Comparison of ENCODE assay signal across 19 cellular contexts in the genomic region with DNA sequence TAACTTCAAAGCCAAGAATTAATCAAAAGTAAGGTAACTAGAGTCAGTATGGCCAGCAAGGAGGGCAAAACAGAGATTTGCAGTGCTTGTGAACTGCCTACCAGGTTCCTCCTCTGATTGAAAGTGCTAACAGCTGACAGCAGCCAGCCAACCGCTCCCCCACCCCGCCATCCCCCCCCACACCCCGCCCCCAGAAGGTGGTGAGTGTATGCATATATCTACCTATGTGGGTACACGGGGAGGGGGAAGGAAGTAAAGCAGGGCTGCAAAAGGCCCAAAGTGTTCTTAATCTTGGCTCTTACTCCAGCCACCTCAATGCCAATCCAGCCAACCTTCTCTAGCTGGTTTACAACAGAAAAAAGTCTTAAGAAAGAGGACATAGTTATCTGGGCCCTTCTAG. TPM values are rescaled to one million over a fixed set of nuclear protein-coding genes. Genes with fewer than 3 reads are reported as not detected.
DNase-seq lines count a peak whose midpoint lies in the region; ATAC-seq and TF ChIP-seq lines count a peak whose summit lies in the region.
"Had no signal": no experiment of that assay in that cellular context is flagged by ENCODE, and none has a peak within 500 bp of the region (broad histone marks: within the 10 kb centered on the region; RNA-seq: fewer than 3 reads in every experiment).

No MANE protein-coding gene starts in this region.

- H3K4me3 Mint-ChIP-seq in CD4-positive, alpha-beta memory T cell, result peak overlapping the region in 2 of 8 donors; percentile 1 to 25
- H3K4me3 Mint-ChIP-seq in activated naive CD8-positive, alpha-beta T cell treated with anti-CD3 and anti-CD28 coated beads, Interleukin-2, amount 50 U/mL, for 24 hours, result no peak overlapping the region
- H3K4me3 Mint-ChIP-seq in natural killer cell (no peak overlapping the region), type B pancreatic cell (no peak overlapping the region)
- H3K4me3 Mint-ChIP-seq: nephron had no signal

- H3K9me3 ChIP-seq in CD4-positive, alpha-beta memory T cell (ENCODE audit: control insufficient read depth in 1 of 2, low read length in 2 of 2), result no peaks in the 10 kb centered on the region
- no peaks in the 10 kb centered on the region for H3K9me3 ChIP-seq in HUES64 (ENCODE audit: insufficient read depth, low read depth, low read length)
- H3K9me3 ChIP-seq in OCI-LY7 (ENCODE audit: low read length), result no peaks in the 10 kb centered on the region
- H3K9me3 ChIP-seq: sigmoid colon, uterus had no signal

- intact Hi-C loops in CD4-positive, alpha-beta memory T cell (cut with micrococcal nuclease), result no loop called here
- intact Hi-C loops in natural killer cell (cut with micrococcal nuclease) (loop anchor here (2.0 kb wide), 1 partner anchor 50 kb away; no protein-coding TSS in a partner anchor), OCI-LY7 (cut with micrococcal nuclease; ENCODE audit: unreplicated experiment) (loop anchor here (5.0 kb wide), 1 partner anchor 49 kb away; the partner anchor contains the start of gene RAF1)

- H3K27ac Mint-ChIP-seq in CD4-positive, alpha-beta memory T cell, result peak overlapping the region in 6 of 7 donors; percentile 3 to 71 (median 54)
- H3K27ac Mint-ChIP-seq in activated naive CD8-positive, alpha-beta T cell treated with anti-CD3 and anti-CD28 coated beads, Interleukin-2, amount 50 U/mL, for 24 hours, result peak overlapping the region; percentile 71
- H3K27ac Mint-ChIP-seq in natural killer cell, result peak overlapping the region; percentile 72 to 80
- H3K27ac Mint-ChIP-seq in type B pancreatic cell, result no peak overlapping the region
- H3K27ac Mint-ChIP-seq: nephron had no signal

- no peaks in the 10 kb centered on the region for H3K27me3 Mint-ChIP-seq in CD4-positive, alpha-beta memory T cell
- no peaks in the 10 kb centered on the region for H3K27me3 Mint-ChIP-seq in activated naive CD8-positive, alpha-beta T cell treated with anti-CD3 and anti-CD28 coated beads, Interleukin-2, amount 50 U/mL, for 24 hours
- H3K27me3 Mint-ChIP-seq in natural killer cell (ENCODE audit: low read depth in 2 of 2), result no peaks in the 10 kb centered on the region
- no peaks in the 10 kb centered on the region for H3K27me3 Mint-ChIP-seq in type B pancreatic cell

- peaks cover 8% of the 10 kb centered on the region; the same call in 1 of the 2 replicates for H3K79me2 ChIP-seq in OCI-LY7 (ENCODE audit: insufficient read depth, low read depth, low read length)

- no peak for TF ChIP-seq CTCF in natural killer cell (IDR thresholded peaks at IDR 0.05)
- TF ChIP-seq CTCF in OCI-LY7 (conservative IDR thresholded peaks at IDR 0.05; ENCODE audit: low read length), result no peak
- no peak for TF ChIP-seq CTCF in type B pancreatic cell (conservative IDR thresholded peaks at IDR 0.05)

- H3K9me2 ChIP-seq in OCI-LY7 (ENCODE audit: insufficient read depth, low read length), result no peaks in the 10 kb centered on the region

- CTCF ChIA-PET in CD4-positive, alpha-beta memory T cell (lab: Charles Lee; ENCODE audit: partially characterized antibody), result no interaction called here
- CTCF ChIA-PET in OCI-LY7 (lab: Charles Lee; ENCODE audit: unreplicated experiment), result no interaction called here

- no peak overlapping the region for H3K27ac ChIP-seq in CD4-positive, alpha-beta memory T cell (ENCODE audit: low read depth, low read length)
- peak overlapping the region; percentile 9; the same call in 1 of the 2 replicates for H3K27ac ChIP-seq in HUES64 (ENCODE audit: low read depth, low read length)
- H3K27ac ChIP-seq in OCI-LY7 (ENCODE audit: low read depth, low read length, poor library complexity, severe bottlenecking), result no peak overlapping the region
- H3K27ac ChIP-seq: sigmoid colon, uterus had no signal

- peaks cover 41% of the 10 kb centered on the region for H3K36me3 ChIP-seq in CD4-positive, alpha-beta memory T cell (ENCODE audit: insufficient read depth, low read length)
- H3K36me3 ChIP-seq in HUES64 (ENCODE audit: insufficient read depth, low read length) (peaks cover 82% of the 10 kb centered on the region), OCI-LY7 (ENCODE audit: insufficient read depth, low read length) (peaks cover 86% of the 10 kb centered on the region)
- H3K36me3 ChIP-seq: uterus had no signal

- DNase-seq in CD4-positive, alpha-beta memory T cell, result no peak
- no peak for DNase-seq in activated naive CD8-positive, alpha-beta T cell treated with anti-CD3 and anti-CD28 coated beads, Interleukin-2, amount 50 U/mL, for 24 hours
- DNase-seq in natural killer cell (no peak), NCI-H2171 (lab: John Stamatoyannopoulos, UW) (no peak), OCI-LY7 (ENCODE audit: low spot score) (no peak), type B pancreatic cell (ENCODE audit: extremely low spot score, unreplicated experiment) (no peak)
- DNase-seq: activated effector memory CD4-positive, alpha-beta T cell treated with Interleukin-2 at 50 U/mL for 16 hours; GF-D8; KG1; NCI-H146; NCI-H2171 treated with DMSO at 0.1 percent for 48 hours; NCI-H526 treated with DMSO at 0.1 percent for 48 hours; sigmoid colon; stimulated activated CD4-positive, alpha-beta T cell treated with anti-CD3 and anti-CD28 coated beads, Interleukin-15, amount 100 ng/mL, for 24 hours; stimulated activated CD8-positive, alpha-beta memory T cell treated with anti-CD3 and anti-CD28 coated beads, Interleukin-4, amount 100 ng/mL, for 48 hours; T1000; uterus had no signal

- no peak overlapping the region for H2AFZ ChIP-seq in OCI-LY7 (ENCODE audit: low read length)

- H3K4me2 ChIP-seq in OCI-LY7 (ENCODE audit: low read length), result no peak overlapping the region

- H3K27me3 ChIP-seq in CD4-positive, alpha-beta memory T cell (ENCODE audit: insufficient read depth, low read length), result no peaks in the 10 kb centered on the region
- no peaks in the 10 kb centered on the region for H3K27me3 ChIP-seq in HUES64 (ENCODE audit: insufficient read depth, low read length)
- H3K27me3 ChIP-seq: sigmoid colon, uterus had no signal

- H3K9ac ChIP-seq in HUES64 (ENCODE audit: low read depth, low read length), result no peak overlapping the region

- peaks cover 12% of the 10 kb centered on the region for H3K4me1 ChIP-seq in CD4-positive, alpha-beta memory T cell (ENCODE audit: insufficient read depth, low read length)
- H3K4me1 ChIP-seq in HUES64 (ENCODE audit: insufficient read depth, low read length) (peaks cover 6% of the 10 kb centered on the region), OCI-LY7 (ENCODE audit: insufficient read depth, low read length, poor library complexity, severe bottlenecking) (no peaks in the 10 kb centered on the region)
- H3K4me1 ChIP-seq: sigmoid colon, uterus had no signal

- H4K20me1 ChIP-seq in OCI-LY7 (ENCODE audit: insufficient read depth, low read length), result no peaks in the 10 kb centered on the region

- H3K4me3 ChIP-seq in CD4-positive, alpha-beta memory T cell (ENCODE audit: low read length in 2 of 2), result no peak overlapping the region
- no peak overlapping the region for H3K4me3 ChIP-seq in HUES64 (ENCODE audit: low read length)
- no peak overlapping the region for H3K4me3 ChIP-seq in OCI-LY7 (ENCODE audit: low read depth, low read length, poor library complexity, severe bottlenecking)
- H3K4me3 ChIP-seq: sigmoid colon, uterus had no signal

- H3K9me3 Mint-ChIP-seq in CD4-positive, alpha-beta memory T cell, result no peaks in the 10 kb centered on the region
- H3K9me3 Mint-ChIP-seq in activated naive CD8-positive, alpha-beta T cell treated with anti-CD3 and anti-CD28 coated beads, Interleukin-2, amount 50 U/mL, for 24 hours, result no peaks in the 10 kb centered on the region
- no peaks in the 10 kb centered on the region for H3K9me3 Mint-ChIP-seq in natural killer cell
- no peaks in the 10 kb centered on the region for H3K9me3 Mint-ChIP-seq in type B pancreatic cell
- H3K9me3 Mint-ChIP-seq: nephron had no signal

- POLR2A ChIA-PET in CD4-positive, alpha-beta memory T cell (lab: Charles Lee; ENCODE audit: partially characterized antibody), result no interaction called here
- POLR2A ChIA-PET in OCI-LY7 (lab: Charles Lee), result no interaction called here

- peaks cover 32 to 67% of the 10 kb centered on the region in 2 donors for H3K36me3 Mint-ChIP-seq in CD4-positive, alpha-beta memory T cell
- peaks cover 33% of the 10 kb centered on the region for H3K36me3 Mint-ChIP-seq in activated naive CD8-positive, alpha-beta T cell treated with anti-CD3 and anti-CD28 coated beads, Interleukin-2, amount 50 U/mL, for 24 hours (ENCODE audit: low read depth)
- H3K36me3 Mint-ChIP-seq in natural killer cell (peaks cover 8% of the 10 kb centered on the region), type B pancreatic cell (peaks cover 25% of the 10 kb centered on the region)

- peak; percentile 44 for ATAC-seq in activated naive CD8-positive, alpha-beta T cell treated with anti-CD3 and anti-CD28 coated beads, Interleukin-2, amount 50 U/mL, for 24 hours
- ATAC-seq in natural killer cell, result peak; percentile 41 to 59 (median 57)

- no CpG with 5 or more reads among the region's 4 CpGs for WGBS in HUES64

- BruUV-seq in OCI-LY7 (replicated peaks; lab: Mats Ljungman, UMichigan), result no TSS peak

- H3K4me1 Mint-ChIP-seq in CD4-positive, alpha-beta memory T cell, result peaks cover 25 to 46% (median 36%) of the 10 kb centered on the region in 4 donors
- H3K4me1 Mint-ChIP-seq in activated naive CD8-positive, alpha-beta T cell treated with anti-CD3 and anti-CD28 coated beads, Interleukin-2, amount 50 U/mL, for 24 hours, result peaks cover 45% of the 10 kb centered on the region
- peaks cover 32 to 51% of the 10 kb centered on the region in 2 donors for H3K4me1 Mint-ChIP-seq in natural killer cell
- H3K4me1 Mint-ChIP-seq in type B pancreatic cell (ENCODE audit: unreplicated experiment), result peaks cover 6% of the 10 kb centered on the region
- H3K4me1 Mint-ChIP-seq: nephron had no signal

RNA-seq across cellular contexts. Expression of gene RAF1, which starts 50.7 kb away (rescaled TPM):
- 100 to 1,000 TPM; 116 to 120 TPM for total RNA-seq in CD4-positive, alpha-beta memory T cell
- 10 to 100 TPM; 54.1 to 74.0 TPM for polyA plus RNA-seq in CD4-positive, alpha-beta memory T cell
- 88.5 TPM for polyA plus RNA-seq in HUES64 (2013, experiment 1 of 2)
- polyA plus RNA-seq in HUES64 (2013, experiment 2 of 2), result 78.4 TPM
- total RNA-seq in natural killer cell, result 100 to 1,000 TPM; 142 to 168 (median 156) TPM
- total RNA-seq in OCI-LY7 (2014; rRNA removed; shearing (Covaris generic)), result 88.0 and 91.0 TPM in 2 replicates
- 90.4 and 90.8 TPM in 2 replicates for total RNA-seq in OCI-LY7 (2022)
- 81.6 and 92.1 TPM in 2 replicates for total RNA-seq in type B pancreatic cell (ENCODE audit: low replicate concordance)

RNA-seq across cellular contexts. Expression of gene MKRN2, which starts 56.4 kb away (rescaled TPM):
- total RNA-seq in CD4-positive, alpha-beta memory T cell, result 10 to 100 TPM; 31.7 to 32.0 TPM
- polyA plus RNA-seq in CD4-positive, alpha-beta memory T cell, result 10 to 100 TPM; 43.0 to 60.3 TPM
- polyA plus RNA-seq in HUES64 (2013, experiment 1 of 2), result 14.0 TPM
- 17.4 TPM for polyA plus RNA-seq in HUES64 (2013, experiment 2 of 2)
- 10 to 100 TPM; 23.9 to 31.7 (median 29.4) TPM for total RNA-seq in natural killer cell
- total RNA-seq in OCI-LY7 (2014; rRNA removed; shearing (Covaris generic)), result 19.4 and 25.7 TPM in 2 replicates
- 20.2 and 21.9 TPM in 2 replicates for total RNA-seq in OCI-LY7 (2022)
- 23.5 and 28.6 TPM in 2 replicates for total RNA-seq in type B pancreatic cell (ENCODE audit: low replicate concordance)
